11 cellular contexts compared by ENCODE assay signal in the genomic region with DNA sequence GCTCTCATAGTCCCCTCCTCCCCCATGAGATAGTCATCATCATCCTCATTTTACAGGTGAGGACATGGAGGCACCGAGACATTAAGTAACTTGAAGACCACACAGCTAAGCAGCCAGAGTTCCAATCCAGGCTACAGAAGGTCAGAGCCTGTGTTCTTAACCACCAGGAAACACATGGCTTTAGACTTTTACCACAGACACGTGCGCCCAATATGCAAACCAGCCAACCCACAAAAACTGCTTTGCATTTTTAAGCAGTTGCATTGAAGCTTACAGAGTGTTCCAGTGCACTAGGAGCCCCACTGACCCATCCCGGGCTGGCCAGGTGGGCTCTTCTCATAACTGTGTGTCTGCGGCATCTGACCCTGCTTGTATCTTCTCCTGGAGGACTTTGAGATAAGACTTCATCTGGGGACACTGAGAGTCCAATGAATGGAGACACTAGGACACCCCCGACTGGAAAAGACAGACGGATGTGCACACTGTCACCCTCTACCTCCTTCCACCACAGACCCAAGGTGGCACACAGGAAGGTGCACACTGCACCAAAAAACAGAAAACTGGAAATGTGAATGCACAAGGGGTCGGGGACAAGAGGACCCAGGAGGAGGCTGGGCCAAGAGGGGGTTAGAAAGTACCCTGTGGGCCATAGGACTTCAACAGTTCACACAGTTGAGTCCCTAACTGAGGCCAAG. TPM values are rescaled to one million over a fixed set of nuclear protein-coding genes. Genes with fewer than 3 reads are reported as not detected.
DNase-seq lines count a peak whose midpoint lies in the region; ATAC-seq and TF ChIP-seq lines count a peak whose summit lies in the region.
"Had no signal": no experiment of that assay in that cellular context is flagged by ENCODE, and none has a peak within 500 bp of the region (broad histone marks: within the 10 kb centered on the region; RNA-seq: fewer than 3 reads in every experiment).

No MANE protein-coding gene starts in this region.

- no peaks in the 10 kb centered on the region for H3K79me2 ChIP-seq in SU-DHL-6 (ENCODE audit: insufficient read depth, low read length)
- no peaks in the 10 kb centered on the region for H3K79me2 ChIP-seq in neural progenitor cell (ENCODE audit: low read depth)

- H3F3A ChIP-seq in SU-DHL-6 (ENCODE audit: insufficient read depth) = no peaks in the 10 kb centered on the region
- H3F3A ChIP-seq in neural progenitor cell (ENCODE audit: low read depth) = no peaks in the 10 kb centered on the region

- no peaks in the 10 kb centered on the region for H4K20me1 ChIP-seq in SU-DHL-6 (ENCODE audit: low read depth, low read length)
- H4K20me1 ChIP-seq in neural progenitor cell (ENCODE audit: low read depth) = no peaks in the 10 kb centered on the region

- ATAC-seq in GM18498 (IDR thresholded peaks at IDR 0.05; ENCODE audit: unreplicated experiment) (peak; percentile 93), GM21423 (IDR thresholded peaks at IDR 0.05; ENCODE audit: unreplicated experiment) (peak; percentile 83), HG03196 (IDR thresholded peaks at IDR 0.05; ENCODE audit: unreplicated experiment) (peak; percentile 78)

- peak overlapping the region; percentile 2 for H3K4me3 ChIP-seq in SU-DHL-6 (ENCODE audit: insufficient read depth, low read length, poor library complexity, severe bottlenecking)
- no peak overlapping the region for H3K4me3 ChIP-seq in neural progenitor cell
- H3K4me3 ChIP-seq in MG63 = no peak overlapping the region
- H3K4me3 ChIP-seq: HAP-1 had no signal

- CTCF ChIA-PET in Calu3 (lab: Charles Lee) = no interaction called here
- CTCF ChIA-PET in MCF 10A (lab: Yijun Ruan, JAX) = interaction anchor here (0.6 kb wide), 1 partner anchor 23 kb away, joined by 3 read pairs; no protein-coding TSS in a partner anchor

- peak overlapping the region; percentile 50 for H3K4me2 ChIP-seq in SU-DHL-6 (ENCODE audit: low read depth, low read length, poor library complexity, severe bottlenecking)
- H3K4me2 ChIP-seq in neural progenitor cell = no peak overlapping the region

- no TSS peak for BruUV-seq in Calu3 (replicated peaks; lab: Mats Ljungman, UMichigan)
- no TSS peak for BruUV-seq in MCF 10A (replicated peaks; lab: Mats Ljungman, UMichigan)

- POLR2A ChIA-PET in MCF 10A (lab: Yijun Ruan, JAX) = no interaction called here

- H3K27ac Mint-ChIP-seq in Calu3 (ENCODE audit: unreplicated experiment) = no peak overlapping the region
- no peak overlapping the region for H3K27ac Mint-ChIP-seq in neural progenitor cell
- no peak overlapping the region for H3K27ac Mint-ChIP-seq in MCF 10A (ENCODE audit: low read depth, unreplicated experiment)
- H3K27ac Mint-ChIP-seq: activated naive CD8-positive, alpha-beta T cell treated with anti-CD3 and anti-CD28 coated beads, Interleukin-2, amount 10 ng/mL, durations not matched to agents 7 days and 5 days had no signal

- H3K27ac ChIP-seq in SU-DHL-6 (ENCODE audit: low read depth, low read length) (peak overlapping the region; percentile 48), neural progenitor cell (no peak overlapping the region)

- no peak for DNase-seq in Calu3
- DNase-seq in neural progenitor cell (ENCODE audit: low spot score) = no peak
- no peak for DNase-seq in MG63
- DNase-seq in MCF 10A (ENCODE audit: unreplicated experiment) = no peak
- DNase-seq: activated naive CD8-positive, alpha-beta T cell treated with anti-CD3 and anti-CD28 coated beads, Interleukin-2, amount 10 ng/mL, durations not matched to agents 7 days and 5 days; right cardiac atrium had no signal

- no peak for TF ChIP-seq CTCF in SU-DHL-6 (IDR thresholded peaks at IDR 0.05; ENCODE audit: insufficient read depth, low read length, poor library complexity, severe bottlenecking)
- TF ChIP-seq CTCF in Calu3 (IDR thresholded peaks at IDR 0.05; ENCODE audit: unreplicated experiment) = no peak
- TF ChIP-seq CTCF in neural progenitor cell (IDR thresholded peaks at IDR 0.05) = no peak
- no peak for TF ChIP-seq CTCF in MCF 10A (IDR thresholded peaks at IDR 0.05; ENCODE audit: unreplicated experiment)

- H3K9me3 Mint-ChIP-seq in Calu3 (ENCODE audit: low read depth, unreplicated experiment) = no peaks in the 10 kb centered on the region
- H3K9me3 Mint-ChIP-seq in neural progenitor cell = peaks cover 12% of the 10 kb centered on the region
- no peaks in the 10 kb centered on the region for H3K9me3 Mint-ChIP-seq in MCF 10A (ENCODE audit: unreplicated experiment)
- H3K9me3 Mint-ChIP-seq: activated naive CD8-positive, alpha-beta T cell treated with anti-CD3 and anti-CD28 coated beads, Interleukin-2, amount 10 ng/mL, durations not matched to agents 7 days and 5 days had no signal

- H3K4me1 Mint-ChIP-seq in Calu3 (ENCODE audit: low read depth, unreplicated experiment) = no peaks in the 10 kb centered on the region
- H3K4me1 Mint-ChIP-seq in neural progenitor cell = peaks cover 30% of the 10 kb centered on the region
- H3K4me1 Mint-ChIP-seq in MCF 10A (ENCODE audit: insufficient read depth, unreplicated experiment) = peaks cover 8% of the 10 kb centered on the region

- H3K4me1 ChIP-seq in neural progenitor cell = peaks cover 6% of the 10 kb centered on the region
- H3K4me1 ChIP-seq: HAP-1 had no signal

- H3K9me3 ChIP-seq in SU-DHL-6 (ENCODE audit: insufficient read depth, low read length) (no peaks in the 10 kb centered on the region), neural progenitor cell (ENCODE audit: low read depth) (no peaks in the 10 kb centered on the region), MG63 (peaks cover 3% of the 10 kb centered on the region)
- H3K9me3 ChIP-seq: HAP-1 had no signal

- H3K27me3 Mint-ChIP-seq in Calu3 (ENCODE audit: unreplicated experiment) (no peaks in the 10 kb centered on the region), neural progenitor cell (ENCODE audit: insufficient read depth, low read depth) (peaks cover 2% of the 10 kb centered on the region), MCF 10A (ENCODE audit: insufficient read depth, unreplicated experiment) (no peaks in the 10 kb centered on the region)

- intact Hi-C loops in Calu3 (cut with micrococcal nuclease; ENCODE audit: unreplicated experiment) (no loop called here), MCF 10A (cut with micrococcal nuclease) (no loop called here)

- H2AFZ ChIP-seq in SU-DHL-6 (ENCODE audit: low read depth, low read length, severe bottlenecking) = no peak overlapping the region
- H2AFZ ChIP-seq in neural progenitor cell (replicated peaks) = no peak overlapping the region

- H3K27me3 ChIP-seq in SU-DHL-6 (ENCODE audit: low read length) = no peaks in the 10 kb centered on the region
- no peaks in the 10 kb centered on the region for H3K27me3 ChIP-seq in neural progenitor cell
- no peaks in the 10 kb centered on the region for H3K27me3 ChIP-seq in MG63

- no peaks in the 10 kb centered on the region for H3K9me2 ChIP-seq in SU-DHL-6 (replicated peaks; ENCODE audit: insufficient read depth, low read length)

- H3K36me3 Mint-ChIP-seq in Calu3 (ENCODE audit: insufficient read depth, unreplicated experiment) (no peaks in the 10 kb centered on the region), neural progenitor cell (no peaks in the 10 kb centered on the region), MCF 10A (ENCODE audit: insufficient read depth, unreplicated experiment) (peaks cover 5% of the 10 kb centered on the region)
- H3K36me3 Mint-ChIP-seq: activated naive CD8-positive, alpha-beta T cell treated with anti-CD3 and anti-CD28 coated beads, Interleukin-2, amount 10 ng/mL, durations not matched to agents 7 days and 5 days had no signal

- H3K36me3 ChIP-seq in SU-DHL-6 (ENCODE audit: low read length) = no peaks in the 10 kb centered on the region
- H3K36me3 ChIP-seq in neural progenitor cell = no peaks in the 10 kb centered on the region
- H3K36me3 ChIP-seq in MG63 = no peaks in the 10 kb centered on the region
- H3K36me3 ChIP-seq: HAP-1 had no signal

- H3K9ac ChIP-seq in SU-DHL-6 (ENCODE audit: low read length) = peak overlapping the region; percentile 20; the same call in 1 of the 2 replicates
- H3K9ac ChIP-seq in neural progenitor cell = no peak overlapping the region

- no peak overlapping the region for H3K4me3 Mint-ChIP-seq in Calu3 (ENCODE audit: low read depth, unreplicated experiment)
- H3K4me3 Mint-ChIP-seq in neural progenitor cell = no peak overlapping the region
- H3K4me3 Mint-ChIP-seq in MCF 10A (ENCODE audit: unreplicated experiment) = no peak overlapping the region
- H3K4me3 Mint-ChIP-seq: activated naive CD8-positive, alpha-beta T cell treated with anti-CD3 and anti-CD28 coated beads, Interleukin-2, amount 10 ng/mL, durations not matched to agents 7 days and 5 days had no signal

RNA-seq across cellular contexts. Expression of gene ETS2, which starts 56.4 kb away (rescaled TPM):
- 49.9 and 63.3 TPM in 2 replicates for total RNA-seq in Calu3 (2022)
- 18.8 and 22.4 TPM in 2 replicates for total RNA-seq in neural progenitor cell (ENCODE audit: low replicate concordance)
- 12.6 and 12.7 TPM in 2 replicates for total RNA-seq in MG63 (2014; rRNA removed; shearing (Covaris generic); ENCODE audit: low replicate concordance)
- total RNA-seq in MCF 10A (2022) = 109 and 126 TPM in 2 replicates
